In the genomic region with DNA sequence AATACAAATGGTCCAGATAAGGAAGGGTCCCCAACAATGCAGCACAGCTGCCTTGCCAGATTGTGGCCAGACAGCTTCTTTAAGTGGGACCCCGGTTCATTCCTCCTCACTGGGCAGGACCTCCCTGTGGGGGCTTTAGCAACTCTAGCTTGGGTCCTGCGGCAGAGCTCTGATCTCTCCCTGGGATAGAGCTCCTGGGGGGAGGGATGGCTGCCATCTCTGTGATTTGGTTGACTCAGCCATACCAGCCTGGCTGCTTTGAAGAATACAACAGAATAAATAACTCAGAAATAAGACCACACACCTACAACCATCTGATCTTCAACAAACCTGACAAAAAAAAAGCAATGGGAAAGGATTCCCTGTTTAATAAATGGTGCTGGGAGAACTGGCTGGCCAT, we compare ENCODE assay signal across 31 cellular contexts. TPM values are rescaled to one million over a fixed set of nuclear protein-coding genes. Genes with fewer than 3 reads are reported as not detected.
"Had no signal": no experiment of that assay in that cellular context is flagged by ENCODE, and none has a peak within 500 bp of the region (broad histone marks: within the 10 kb centered on the region; RNA-seq: fewer than 3 reads in every experiment).

No MANE protein-coding gene starts in this region.

- H3K4me1 Mint-ChIP-seq: naive B cell; natural killer cell; stimulated activated memory B cell treated with anti-CD40 and anti-IgM and Interleukin-4, amounts not matched to agents 10 μg/mL and 1 μg/mL and 100 μg/mL, for 72 hours; stimulated activated naive CD8-positive, alpha-beta T cell treated with anti-CD3 and anti-CD28 coated beads, Interleukin-15, amount 100 ng/mL, for 72 hours had no signal

- H3K27ac Mint-ChIP-seq: mesothelial cell of epicardium; naive B cell; natural killer cell; nephron progenitor cell; progenitor cell of endocrine pancreas; stimulated activated memory B cell treated with anti-CD40 and anti-IgM and Interleukin-4, amounts not matched to agents 10 μg/mL and 1 μg/mL and 100 μg/mL, for 72 hours had no signal

- H3K4me3 ChIP-seq: heart right ventricle, hepatocyte, left lung, lower lobe of right lung, ovary, testis, thyroid gland, transverse colon, upper lobe of left lung, vagina had no signal

- H3K36me3 Mint-ChIP-seq: mesothelial cell of epicardium; naive B cell; natural killer cell; stimulated activated memory B cell treated with anti-CD40 and anti-IgM and Interleukin-4, amounts not matched to agents 10 μg/mL and 1 μg/mL and 100 μg/mL, for 72 hours had no signal

- H3K4me1 ChIP-seq: heart right ventricle, left lung, lower lobe of right lung, testis, thyroid gland, transverse colon, upper lobe of left lung, vagina had no signal

- H3K4me3 Mint-ChIP-seq: mesothelial cell of epicardium; naive B cell; natural killer cell; nephron progenitor cell; stimulated activated memory B cell treated with anti-CD40 and anti-IgM and Interleukin-4, amounts not matched to agents 10 μg/mL and 1 μg/mL and 100 μg/mL, for 72 hours; stimulated activated naive CD8-positive, alpha-beta T cell treated with anti-CD3 and anti-CD28 coated beads, Interleukin-15, amount 100 ng/mL, for 72 hours had no signal

- H2AFZ ChIP-seq: hepatocyte had no signal

- H3K9me3 ChIP-seq: heart right ventricle, left lung, lower lobe of right lung, ovary, testis, thyroid gland, transverse colon, upper lobe of left lung, vagina had no signal

- DNase-seq: heart right ventricle; kidney; left colon; left lung; lower lobe of right lung; mammary epithelial cell; mesenchymal stem cell; naive B cell; natural killer cell; nephron progenitor cell; ovary; retina; right cardiac atrium; small intestine; stimulated activated CD4-positive, alpha-beta T cell treated with anti-CD3 and anti-CD28 coated beads, Interleukin-1b, Interleukin-23, amount 100 ng/mL, for 48 hours; stimulated activated CD4-positive, alpha-beta T cell treated with anti-CD3 and anti-CD28 coated beads, Interleukin-2, amount 100 ng/mL, for 48 hours; stimulated activated CD4-positive, alpha-beta T cell treated with anti-CD3 and anti-CD28 coated beads, Interleukin-4, amount 100 ng/mL, for 4 hours; stimulated activated CD8-positive, alpha-beta memory T cell treated with anti-CD3 and anti-CD28 coated beads, Interleukin-4, amount 100 ng/mL, for 48 hours; stimulated activated naive CD4-positive, alpha-beta T cell treated with Interleukin-2 at 50 U/mL for 16 hours; stimulated activated naive CD8-positive, alpha-beta T cell treated with anti-CD3 and anti-CD28 coated beads, Interleukin-15, amount 100 ng/mL, for 72 hours; testis; thyroid gland; transverse colon; upper lobe of left lung had no signal

- H3K36me3 ChIP-seq: heart right ventricle, left lung, lower lobe of right lung, ovary, thyroid gland, transverse colon, upper lobe of left lung, vagina had no signal

- H3K27ac ChIP-seq: heart right ventricle, hepatocyte, left lung, lower lobe of right lung, ovary, testis, thyroid gland, upper lobe of left lung, vagina had no signal

- H3K79me2 ChIP-seq: hepatocyte had no signal

- H3K4me2 ChIP-seq: hepatocyte had no signal

- H3K9me3 Mint-ChIP-seq: mesothelial cell of epicardium; natural killer cell; nephron progenitor cell; stimulated activated memory B cell treated with anti-CD40 and anti-IgM and Interleukin-4, amounts not matched to agents 10 μg/mL and 1 μg/mL and 100 μg/mL, for 72 hours; stimulated activated naive CD8-positive, alpha-beta T cell treated with anti-CD3 and anti-CD28 coated beads, Interleukin-15, amount 100 ng/mL, for 72 hours had no signal

- H3K27me3 ChIP-seq: hepatocyte, ovary, testis, thyroid gland, transverse colon, upper lobe of left lung, vagina had no signal

- FAIRE-seq: kidney, small intestine had no signal

RNA-seq across cellular contexts. Expression of gene ROR2, which starts 22.7 kb away (rescaled TPM):
- total RNA-seq: mononuclear cell, pulmonary artery endothelial cell had no signal
